In the genomic region with DNA sequence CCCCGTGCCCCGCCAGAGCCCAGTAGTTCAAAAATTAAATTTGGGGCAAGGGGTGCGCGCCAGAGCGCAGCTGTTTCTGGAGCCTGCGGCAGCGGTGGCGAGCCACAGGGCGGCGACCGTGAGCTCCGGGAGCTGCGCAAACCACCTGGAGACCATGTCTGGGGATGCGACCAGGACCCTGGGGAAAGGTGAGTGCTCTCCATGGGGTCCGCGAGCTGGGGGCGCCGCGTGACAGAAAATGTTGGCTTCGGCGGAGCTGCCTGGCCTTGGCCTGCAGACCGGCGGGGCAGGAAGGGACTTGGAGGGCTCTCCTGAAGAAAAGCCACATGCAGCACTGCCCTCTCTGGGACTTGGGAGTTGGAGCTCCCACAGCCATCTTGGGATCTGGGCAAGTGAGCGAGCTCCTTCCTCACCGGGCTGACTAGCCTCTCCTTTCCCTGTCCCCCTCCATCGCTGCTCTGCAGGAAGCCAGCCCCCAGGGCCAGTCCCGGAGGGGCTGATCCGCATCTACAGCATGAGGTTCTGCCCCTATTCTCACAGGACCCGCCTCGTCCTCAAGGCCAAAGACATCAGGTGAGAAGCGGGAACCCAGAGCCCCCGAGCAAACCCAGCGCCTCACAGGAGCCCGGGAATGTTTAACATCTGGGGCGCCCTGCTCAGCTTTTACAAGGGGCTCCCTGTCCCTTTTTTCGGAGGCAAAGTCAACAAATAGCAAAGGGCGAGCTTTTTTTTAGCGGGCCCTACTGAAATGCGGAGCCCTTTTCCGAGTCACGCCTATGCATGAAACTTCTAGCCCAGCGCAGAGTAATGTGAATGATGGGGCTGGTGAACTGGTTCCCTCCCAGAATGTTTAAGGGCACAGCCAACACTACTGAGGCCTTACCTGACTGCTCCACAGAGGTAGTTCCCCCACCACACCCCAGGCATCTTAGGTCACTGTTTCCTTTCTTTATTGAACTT, we compare ENCODE assay signal across 8 cellular contexts. TPM values are rescaled to one million over a fixed set of nuclear protein-coding genes. Genes with fewer than 3 reads are reported as not detected.
DNase-seq lines count a peak whose midpoint lies in the region; ATAC-seq and TF ChIP-seq lines count a peak whose summit lies in the region.

No MANE protein-coding gene starts in this region.

- no peak overlapping the region for H3K4me3 ChIP-seq in GM06990 (replicated peaks; ENCODE audit: low read depth, low read length)

- peak; percentile 59 for DNase-seq in GM06990 (ENCODE audit: extremely low read depth, insufficient read length)
- DNase-seq in SK-N-DZ (ENCODE audit: low spot score): peak; percentile 28
- peak; percentile 17 for DNase-seq in amniotic epithelial cell (ENCODE audit: low read depth)
- DNase-seq in left ventricle myocardium superior: peak; percentile 60
- DNase-seq in sciatic nerve (ENCODE audit: low spot score): peak; percentile 61
- no peak for DNase-seq in H4 (ENCODE audit: low spot score)

- intact Hi-C loops in left ventricle myocardium superior (cut with micrococcal nuclease): no loop called here
- intact Hi-C loops in sciatic nerve (cut with DNase I): no loop called here

- no peaks in the 10 kb centered on the region for H3K27me3 ChIP-seq in GM06990 (replicated peaks; ENCODE audit: control insufficient read depth, insufficient read depth, low read length)

- TF ChIP-seq CTCF in GM06990 (IDR thresholded peaks at IDR 0.05; ENCODE audit: insufficient read depth, low read length, poor library complexity, severe bottlenecking): peak; percentile 99

- H3K36me3 ChIP-seq in GM06990 (ENCODE audit: control insufficient read depth, insufficient read depth, low read length): no peaks in the 10 kb centered on the region

- peak; percentile 65 for ATAC-seq in HG02642 (IDR thresholded peaks at IDR 0.05; ENCODE audit: poor library complexity, unreplicated experiment)
- ATAC-seq in left ventricle myocardium superior: peak; percentile 80
- ATAC-seq in sciatic nerve: peak; percentile 60
- ATAC-seq in HG03196 (IDR thresholded peaks at IDR 0.05; ENCODE audit: unreplicated experiment): no peak

RNA-seq across cellular contexts. Expression of gene GSTO2, which starts 6.1 kb away (rescaled TPM):
- 1.8 TPM in 1 of 2 replicates, not detected in the other for polyA plus RNA-seq in SK-N-DZ (2014; cell fraction: cytosol; rRNA removed)
- 0.76 TPM in 1 of 2 replicates, not detected in the other for polyA plus RNA-seq in SK-N-DZ (2014; cell fraction: nucleus; rRNA removed)
- total RNA-seq in left ventricle myocardium superior (1.1 TPM), sciatic nerve (2.1 TPM)
- total RNA-seq in H4 (2014; rRNA removed; shearing (Covaris generic)): 0.72 TPM in 1 of 2 replicates, not detected in the other

RNA-seq across cellular contexts. Expression of gene GSTO1, which starts 20.4 kb away (rescaled TPM):
- polyA plus RNA-seq in SK-N-DZ (2014; cell fraction: cytosol; rRNA removed): 106 and 127 TPM in 2 replicates
- polyA plus RNA-seq in SK-N-DZ (2014; cell fraction: nucleus; rRNA removed): 50.7 and 62.1 TPM in 2 replicates
- 163 TPM for total RNA-seq in left ventricle myocardium superior
- total RNA-seq in sciatic nerve: 55.7 TPM
- 171 and 239 TPM in 2 replicates for total RNA-seq in H4 (2014; rRNA removed; shearing (Covaris generic))

RNA-seq across cellular contexts. Expression of gene CFAP43, which starts 42.9 kb away (rescaled TPM):
- not detected in 2 replicates for polyA plus RNA-seq in SK-N-DZ (2014; cell fraction: cytosol; rRNA removed)
- 0.15 and 0.38 TPM in 2 replicates for polyA plus RNA-seq in SK-N-DZ (2014; cell fraction: nucleus; rRNA removed)
- not detected for total RNA-seq in left ventricle myocardium superior
- 0.98 TPM for total RNA-seq in sciatic nerve
- total RNA-seq in H4 (2014; rRNA removed; shearing (Covaris generic)): 0.27 TPM in 1 of 2 replicates, not detected in the other
